7 cellular contexts compared by ENCODE assay signal in genomic region chr2:145887915-145888314, GRCh38.
"Had no signal": no experiment of that assay in that cellular context is flagged by ENCODE, and none has a peak within 500 bp of the region (broad histone marks: within the 10 kb centered on the region; RNA-seq: fewer than 3 reads in every experiment).

No MANE protein-coding gene starts in this region.

- H3K4me3 Mint-ChIP-seq: HFFc6, IgD-negative memory B cell had no signal

- H3K9ac ChIP-seq: GM23248 had no signal

- H3K36me3 Mint-ChIP-seq: IgD-negative memory B cell had no signal

- H3K4me1 ChIP-seq: HAP-1 had no signal

- H3K36me3 ChIP-seq: HAP-1 had no signal

- H3K9me3 ChIP-seq: HAP-1 had no signal

- H3K27ac Mint-ChIP-seq: HFFc6, IgD-negative memory B cell had no signal

- H3K4me1 Mint-ChIP-seq: IgD-negative memory B cell had no signal

- H3K9me3 Mint-ChIP-seq: HFFc6 had no signal

- H3K27ac ChIP-seq: GM23248, HL-60 had no signal

- H3K4me3 ChIP-seq: GM23248, HAP-1 had no signal

- DNase-seq: GM23248, GOT3, H7, HFFc6 had no signal

- H3K27me3 Mint-ChIP-seq: IgD-negative memory B cell had no signal

- H2AFZ ChIP-seq: GM23248 had no signal
